In the genomic region with DNA sequence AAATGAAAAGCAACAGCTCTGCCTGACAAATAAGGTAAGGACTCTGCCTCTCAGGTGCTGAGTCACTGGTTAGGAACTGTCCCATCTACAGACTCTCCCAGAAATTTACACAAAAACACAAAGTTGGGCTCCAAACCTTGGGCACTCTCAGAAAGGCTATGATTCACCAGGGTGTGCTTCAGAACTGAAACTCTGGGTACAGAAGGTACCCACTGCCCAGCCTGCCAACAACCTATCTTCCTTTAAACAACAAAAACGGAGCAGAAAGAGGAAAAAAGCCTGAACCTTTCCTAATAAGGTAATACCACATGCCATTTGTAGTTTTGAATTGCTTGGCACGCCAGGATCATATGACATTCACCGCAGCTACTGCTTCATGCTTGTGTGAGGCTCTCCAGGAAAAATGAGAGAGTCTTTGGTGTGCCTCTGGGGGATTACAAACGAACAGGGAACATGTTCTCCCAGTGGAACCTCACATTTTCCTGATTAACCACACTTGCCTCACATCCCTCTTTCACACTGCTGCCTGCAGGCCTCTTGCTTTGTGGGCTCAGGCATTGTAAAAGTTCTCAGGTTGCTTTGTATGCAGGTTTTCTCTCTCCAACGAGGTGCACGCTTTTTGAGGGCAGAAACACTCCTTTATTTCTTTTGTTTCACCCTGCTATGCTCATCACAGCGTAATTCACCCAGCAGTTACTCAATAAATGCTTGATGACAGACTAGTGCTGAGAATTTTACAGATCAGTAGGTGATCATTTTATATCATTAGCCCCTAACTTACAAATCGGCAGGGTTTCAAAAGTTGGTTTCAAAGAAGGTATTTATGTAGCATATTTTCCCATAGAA, we compare ENCODE assay signal across 8 cellular contexts.
A peak's percentile ranks its signal among the peaks of the same experiment; 100 is the strongest.
DNase-seq lines count a peak whose midpoint lies in the region; ATAC-seq and TF ChIP-seq lines count a peak whose summit lies in the region.

No MANE protein-coding gene starts in this region.

- H3K27ac ChIP-seq in OCI-LY1 (ENCODE audit: low read depth, low read length, poor library complexity, severe bottlenecking) (peak overlapping the region; percentile 69), esophagus squamous epithelium (peak overlapping the region; percentile 79 to 93 (median 90))

- H3K9ac ChIP-seq in OCI-LY1 (ENCODE audit: low read length): peak overlapping the region; percentile 28; the same call in 1 of the 2 replicates

- WGBS in esophagus squamous epithelium, 2 donors: 17 to 25% methylated on average over 8 of the region's 8 CpGs

- no peaks in the 10 kb centered on the region for H3K9me2 ChIP-seq in OCI-LY1 (ENCODE audit: low read depth, low read length)

- H3K36me3 ChIP-seq in OCI-LY1 (ENCODE audit: insufficient read depth, low read length) (no peaks in the 10 kb centered on the region), esophagus squamous epithelium (peaks cover 0 to 4% (median 0%) of the 10 kb centered on the region in 3 donors)

- peak in 1 of 4 donors; percentile 14 for TF ChIP-seq POLR2A in esophagus squamous epithelium (IDR thresholded peaks at IDR 0.05)

- intact Hi-C loops in esophagus squamous epithelium (cut with DNase I): loop anchor here (2.0 kb wide), 1 partner anchor 63 kb away; no protein-coding TSS in a partner anchor

- peak overlapping the region; percentile 83; the same call in 1 of the 2 replicates for H2AFZ ChIP-seq in OCI-LY1 (ENCODE audit: low read length)

- peak; percentile 83 for ATAC-seq in omental fat pad (ENCODE audit: low FRiP score)
- no peak for ATAC-seq in HG03045 (IDR thresholded peaks at IDR 0.05; ENCODE audit: unreplicated experiment)
- ATAC-seq in GM21526 (IDR thresholded peaks at IDR 0.05; ENCODE audit: low FRiP score, unreplicated experiment): no peak

- H4K20me1 ChIP-seq in OCI-LY1 (ENCODE audit: insufficient read depth, low read length): no peaks in the 10 kb centered on the region

- peaks cover 87% of the 10 kb centered on the region for H3K4me1 ChIP-seq in OCI-LY1 (ENCODE audit: insufficient read depth, low read length, severe bottlenecking)
- H3K4me1 ChIP-seq in esophagus squamous epithelium: peaks cover 25 to 97% (median 51%) of the 10 kb centered on the region in 3 donors

- DNase-seq in NCI-H2029 (lab: John Stamatoyannopoulos, UW) (peak; percentile 75), NCI-H2029 treated with DMSO at 0.1 percent for 48 hours (lab: John Stamatoyannopoulos, UW) (no peak), esophagus squamous epithelium (lab: John Stamatoyannopoulos, UW) (no peak), omental fat pad (ENCODE audit: low spot score) (no peak), GM19238 (ENCODE audit: insufficient read length, low spot score) (no peak)

- no peaks in the 10 kb centered on the region for H3K79me2 ChIP-seq in OCI-LY1 (ENCODE audit: insufficient read depth, low read length)

- H3K9me3 ChIP-seq in OCI-LY1 (ENCODE audit: low read length) (no peaks in the 10 kb centered on the region), esophagus squamous epithelium (no peaks in the 10 kb centered on the region)

- peak overlapping the region; percentile 19; the same call in 1 of the 2 replicates for H3K4me2 ChIP-seq in OCI-LY1 (ENCODE audit: low read length)

- H3K4me3 ChIP-seq in OCI-LY1 (ENCODE audit: low read depth, low read length, poor library complexity, severe bottlenecking) (no peak overlapping the region), esophagus squamous epithelium (peak overlapping the region in 3 of 4 donors; percentile 16 to 45 (median 29))

- no peak for TF ChIP-seq CTCF in OCI-LY1 (IDR thresholded peaks at IDR 0.05; ENCODE audit: low read length)
- peak in 2 of 6 experiments; percentile 6 to 14 for TF ChIP-seq CTCF in esophagus squamous epithelium (IDR thresholded peaks at IDR 0.05)
- TF ChIP-seq CTCF in omental fat pad (IDR thresholded peaks at IDR 0.05): no peak

- no peaks in the 10 kb centered on the region for H3F3A ChIP-seq in OCI-LY1 (ENCODE audit: insufficient read depth, low read length)

- H3K27me3 ChIP-seq in OCI-LY1 (ENCODE audit: insufficient read depth, low read length): no peaks in the 10 kb centered on the region
- H3K27me3 ChIP-seq in esophagus squamous epithelium: no peaks in the 10 kb centered on the region
